ENCODE assay signal across 14 cellular contexts in the genomic region with DNA sequence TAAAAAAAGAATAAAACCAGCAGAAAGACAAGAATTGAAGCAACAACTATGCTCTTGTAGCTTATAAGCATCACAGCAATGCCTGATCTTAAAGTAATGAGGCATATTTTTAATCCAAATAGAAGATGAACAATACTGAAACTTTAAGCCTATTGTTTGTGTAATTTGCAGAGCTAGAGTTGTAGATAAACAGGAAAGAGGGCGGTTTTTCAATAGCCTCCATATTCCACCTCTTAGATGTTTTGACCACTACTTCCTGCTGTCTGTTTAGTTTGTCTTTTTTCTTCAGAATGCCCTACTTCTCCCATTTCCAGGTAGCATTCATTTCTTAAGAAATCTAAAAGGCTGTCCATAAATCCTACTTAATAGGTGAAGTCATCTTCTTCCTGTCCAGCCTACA.
"Had no signal": no experiment of that assay in that cellular context is flagged by ENCODE, and none has a peak within 500 bp of the region (broad histone marks: within the 10 kb centered on the region; RNA-seq: fewer than 3 reads in every experiment).

No MANE protein-coding gene starts in this region.

- H3K4me1 ChIP-seq: foreskin keratinocyte, prostate gland, testis, upper lobe of left lung had no signal

- H3K36me3 Mint-ChIP-seq: activated naive CD8-positive, alpha-beta T cell treated with anti-CD3 and anti-CD28 coated beads, Interleukin-2, amount 10 ng/mL, durations not matched to agents 7 days and 5 days had no signal

- H3K27me3 ChIP-seq: cardiac muscle cell, foreskin keratinocyte, testis, upper lobe of left lung had no signal

- H3K4me3 Mint-ChIP-seq: activated CD4-positive, alpha-beta T cell treated with anti-CD3 and anti-CD28 coated beads for 36 hours; activated naive CD8-positive, alpha-beta T cell treated with anti-CD3 and anti-CD28 coated beads, Interleukin-2, amount 10 ng/mL, durations not matched to agents 7 days and 5 days; neural crest cell had no signal

- DNase-seq: activated CD4-positive, alpha-beta T cell treated with anti-CD3 and anti-CD28 coated beads for 36 hours; activated CD8-positive, alpha-beta memory T cell treated with anti-CD3 and anti-CD28 coated beads for 24 hours; activated naive CD4-positive, alpha-beta T cell; activated naive CD8-positive, alpha-beta T cell treated with anti-CD3 and anti-CD28 coated beads, Interleukin-2, amount 10 ng/mL, durations not matched to agents 7 days and 5 days; amygdala; foreskin keratinocyte; glutamatergic neuron; hypothalamus; right cardiac atrium; testis; upper lobe of left lung had no signal

- H3K9me3 ChIP-seq: prostate gland, testis, upper lobe of left lung had no signal

- H3K27ac Mint-ChIP-seq: activated CD4-positive, alpha-beta T cell treated with anti-CD3 and anti-CD28 coated beads for 36 hours; activated naive CD8-positive, alpha-beta T cell treated with anti-CD3 and anti-CD28 coated beads, Interleukin-2, amount 10 ng/mL, durations not matched to agents 7 days and 5 days had no signal

- H3K36me3 ChIP-seq: cardiac muscle cell, prostate gland, upper lobe of left lung had no signal

- H3K27ac ChIP-seq: cardiac muscle cell, foreskin keratinocyte, prostate gland, testis, upper lobe of left lung had no signal

- H3K4me1 Mint-ChIP-seq: activated CD4-positive, alpha-beta T cell treated with anti-CD3 and anti-CD28 coated beads for 36 hours; activated naive CD8-positive, alpha-beta T cell treated with anti-CD3 and anti-CD28 coated beads, Interleukin-2, amount 10 ng/mL, durations not matched to agents 7 days and 5 days; neural crest cell had no signal

- H3K27me3 Mint-ChIP-seq: activated CD4-positive, alpha-beta T cell treated with anti-CD3 and anti-CD28 coated beads for 36 hours; activated naive CD8-positive, alpha-beta T cell treated with anti-CD3 and anti-CD28 coated beads, Interleukin-2, amount 10 ng/mL, durations not matched to agents 7 days and 5 days had no signal

- H3K9me3 Mint-ChIP-seq: activated naive CD8-positive, alpha-beta T cell treated with anti-CD3 and anti-CD28 coated beads, Interleukin-2, amount 10 ng/mL, durations not matched to agents 7 days and 5 days; neural crest cell had no signal

- H3K4me3 ChIP-seq: cardiac muscle cell, prostate gland, testis, upper lobe of left lung had no signal
